In genomic region chr1:2607681-2608041, GRCh38 we compare ENCODE assay signal across 10 cellular contexts. TPM values are rescaled to one million over a fixed set of nuclear protein-coding genes. Genes with fewer than 3 reads are reported as not detected.
"Had no signal": no experiment of that assay in that cellular context is flagged by ENCODE, and none has a peak within 500 bp of the region (broad histone marks: within the 10 kb centered on the region; RNA-seq: fewer than 3 reads in every experiment).

No MANE protein-coding gene starts in this region.

- H3K36me3 ChIP-seq: tibial artery had no signal

- H3K4me3 ChIP-seq: tibial artery had no signal

- ATAC-seq: activated CD8-positive, alpha-beta memory T cell treated with anti-CD3 and anti-CD28 coated beads, Interleukin-2, amount 10 ng/mL, durations not matched to agents 7 days and 5 days; natural killer cell had no signal

- H3K9me3 ChIP-seq: tibial artery had no signal

- DNase-seq: activated CD4-positive, alpha-beta T cell treated with anti-CD3 and anti-CD28 coated beads, Interleukin-2, amount 50 U/mL, for 4 hours; activated CD4-positive, CD25-positive, alpha-beta regulatory T cell treated with anti-CD3 and anti-CD28 coated beads, Interleukin-2, amount 50 U/mL, for 72 hours; activated CD8-positive, alpha-beta memory T cell treated with anti-CD3 and anti-CD28 coated beads, Interleukin-2, amount 10 ng/mL, durations not matched to agents 7 days and 5 days; activated gamma-delta T cell; activated T-cell treated with anti-CD3 and anti-CD28 coated beads, Interleukin-2, amount 50 U/mL, for 48 hours; hippocampal formation; mammary epithelial cell; natural killer cell; stimulated activated CD4-positive, alpha-beta T cell treated with anti-CD3 and anti-CD28 coated beads, Interleukin-15, amount 100 ng/mL, for 24 hours; tibial artery had no signal

- H3K27ac ChIP-seq: tibial artery had no signal

RNA-seq across cellular contexts. Expression of gene MMEL1, which starts 25.2 kb away (rescaled TPM):
- total RNA-seq: mammary epithelial cell had no signal
- polyA plus RNA-seq: mammary epithelial cell had no signal
